1 cellular context compared by ENCODE assay signal in genomic region chr10:62636825-62637248, GRCh38.
TF ChIP-seq lines count a peak whose summit lies in the region.

No MANE protein-coding gene starts in this region.

TF ChIP-seq in GM23338, 12 proteins besides CTCF, POLR2A, EP300 and RAD21 (continued from another document):
- TF ChIP-seq, protein P1, sequence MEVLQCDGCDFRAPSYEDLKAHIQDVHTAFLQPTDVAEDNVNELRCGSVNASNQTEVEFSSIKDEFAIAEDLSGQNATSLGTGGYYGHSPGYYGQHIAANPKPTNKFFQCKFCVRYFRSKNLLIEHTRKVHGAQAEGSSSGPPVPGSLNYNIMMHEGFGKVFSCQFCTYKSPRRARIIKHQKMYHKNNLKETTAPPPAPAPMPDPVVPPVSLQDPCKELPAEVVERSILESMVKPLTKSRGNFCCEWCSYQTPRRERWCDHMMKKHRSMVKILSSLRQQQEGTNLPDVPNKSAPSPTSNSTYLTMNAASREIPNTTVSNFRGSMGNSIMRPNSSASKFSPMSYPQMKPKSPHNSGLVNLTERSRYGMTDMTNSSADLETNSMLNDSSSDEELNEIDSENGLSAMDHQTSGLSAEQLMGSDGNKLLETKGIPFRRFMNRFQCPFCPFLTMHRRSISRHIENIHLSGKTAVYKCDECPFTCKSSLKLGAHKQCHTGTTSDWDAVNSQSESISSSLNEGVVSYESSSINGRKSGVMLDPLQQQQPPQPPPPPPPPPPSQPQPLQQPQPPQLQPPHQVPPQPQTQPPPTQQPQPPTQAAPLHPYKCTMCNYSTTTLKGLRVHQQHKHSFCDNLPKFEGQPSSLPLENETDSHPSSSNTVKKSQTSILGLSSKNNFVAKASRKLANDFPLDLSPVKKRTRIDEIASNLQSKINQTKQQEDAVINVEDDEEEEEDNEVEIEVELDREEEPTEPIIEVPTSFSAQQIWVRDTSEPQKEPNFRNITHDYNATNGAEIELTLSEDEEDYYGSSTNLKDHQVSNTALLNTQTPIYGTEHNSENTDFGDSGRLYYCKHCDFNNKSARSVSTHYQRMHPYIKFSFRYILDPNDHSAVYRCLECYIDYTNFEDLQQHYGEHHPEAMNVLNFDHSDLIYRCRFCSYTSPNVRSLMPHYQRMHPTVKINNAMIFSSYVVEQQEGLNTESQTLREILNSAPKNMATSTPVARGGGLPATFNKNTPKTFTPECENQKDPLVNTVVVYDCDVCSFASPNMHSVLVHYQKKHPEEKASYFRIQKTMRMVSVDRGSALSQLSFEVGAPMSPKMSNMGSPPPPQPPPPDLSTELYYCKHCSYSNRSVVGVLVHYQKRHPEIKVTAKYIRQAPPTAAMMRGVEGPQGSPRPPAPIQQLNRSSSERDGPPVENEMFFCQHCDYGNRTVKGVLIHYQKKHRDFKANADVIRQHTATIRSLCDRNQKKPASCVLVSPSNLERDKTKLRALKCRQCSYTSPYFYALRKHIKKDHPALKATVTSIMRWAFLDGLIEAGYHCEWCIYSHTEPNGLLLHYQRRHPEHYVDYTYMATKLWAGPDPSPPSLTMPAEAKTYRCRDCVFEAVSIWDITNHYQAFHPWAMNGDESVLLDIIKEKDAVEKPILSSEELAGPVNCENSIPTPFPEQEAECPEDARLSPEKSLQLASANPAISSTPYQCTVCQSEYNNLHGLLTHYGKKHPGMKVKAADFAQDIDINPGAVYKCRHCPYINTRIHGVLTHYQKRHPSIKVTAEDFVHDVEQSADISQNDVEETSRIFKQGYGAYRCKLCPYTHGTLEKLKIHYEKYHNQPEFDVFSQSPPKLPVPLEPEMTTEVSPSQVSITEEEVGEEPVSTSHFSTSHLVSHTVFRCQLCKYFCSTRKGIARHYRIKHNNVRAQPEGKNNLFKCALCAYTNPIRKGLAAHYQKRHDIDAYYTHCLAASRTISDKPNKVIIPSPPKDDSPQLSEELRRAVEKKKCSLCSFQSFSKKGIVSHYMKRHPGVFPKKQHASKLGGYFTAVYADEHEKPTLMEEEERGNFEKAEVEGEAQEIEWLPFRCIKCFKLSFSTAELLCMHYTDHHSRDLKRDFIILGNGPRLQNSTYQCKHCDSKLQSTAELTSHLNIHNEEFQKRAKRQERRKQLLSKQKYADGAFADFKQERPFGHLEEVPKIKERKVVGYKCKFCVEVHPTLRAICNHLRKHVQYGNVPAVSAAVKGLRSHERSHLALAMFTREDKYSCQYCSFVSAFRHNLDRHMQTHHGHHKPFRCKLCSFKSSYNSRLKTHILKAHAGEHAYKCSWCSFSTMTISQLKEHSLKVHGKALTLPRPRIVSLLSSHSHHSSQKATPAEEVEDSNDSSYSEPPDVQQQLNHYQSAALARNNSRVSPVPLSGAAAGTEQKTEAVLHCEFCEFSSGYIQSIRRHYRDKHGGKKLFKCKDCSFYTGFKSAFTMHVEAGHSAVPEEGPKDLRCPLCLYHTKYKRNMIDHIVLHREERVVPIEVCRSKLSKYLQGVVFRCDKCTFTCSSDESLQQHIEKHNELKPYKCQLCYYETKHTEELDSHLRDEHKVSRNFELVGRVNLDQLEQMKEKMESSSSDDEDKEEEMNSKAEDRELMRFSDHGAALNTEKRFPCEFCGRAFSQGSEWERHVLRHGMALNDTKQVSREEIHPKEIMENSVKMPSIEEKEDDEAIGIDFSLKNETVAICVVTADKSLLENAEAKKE (CRISPR knock-in tag; IDR thresholded peaks at IDR 0.05), result no peak
